In genomic region chr9:128084746-128085145, GRCh38 we compare ENCODE assay signal across 20 cellular contexts.
"Had no signal": no experiment of that assay in that cellular context is flagged by ENCODE, and none has a peak within 500 bp of the region (broad histone marks: within the 10 kb centered on the region; RNA-seq: fewer than 3 reads in every experiment).

No MANE protein-coding gene starts in this region.

- H3K4me3 Mint-ChIP-seq: activated CD4-positive, alpha-beta T cell treated with anti-CD3 and anti-CD28 coated beads, Interleukin-2, amount 10 ng/mL, durations not matched to agents 24 days and 14 days; activated CD8-positive, alpha-beta T cell treated with anti-CD3 and anti-CD28 coated beads, Interleukin-2, amount 10 ng/mL, durations not matched to agents 7 days and 5 days; activated T-helper 17 cell treated with anti-CD3 and anti-CD28 coated beads, Interleukin-2, amount 50 U/mL, for 72 hours had no signal

- H3K27me3 ChIP-seq: breast epithelium, ovary, testis, upper lobe of left lung had no signal

- H3K27ac Mint-ChIP-seq: activated CD4-positive, alpha-beta T cell treated with anti-CD3 and anti-CD28 coated beads, Interleukin-2, amount 10 ng/mL, durations not matched to agents 24 days and 14 days; activated CD8-positive, alpha-beta T cell treated with anti-CD3 and anti-CD28 coated beads, Interleukin-2, amount 10 ng/mL, durations not matched to agents 7 days and 5 days had no signal

- H3K27ac ChIP-seq: epithelial cell of prostate, lower lobe of right lung, prostate gland, testis, upper lobe of left lung had no signal

- H3K4me3 ChIP-seq: breast epithelium, lower lobe of right lung, ovary, prostate gland, testis, upper lobe of left lung had no signal

- H3K36me3 Mint-ChIP-seq: activated naive CD4-positive, alpha-beta T cell treated with anti-CD3 and anti-CD28 coated beads, Interleukin-2, amount 50 U/mL, for 72 hours; naive B cell had no signal

- DNase-seq: activated CD4-positive, alpha-beta T cell treated with anti-CD3 and anti-CD28 coated beads, Interleukin-2, amount 10 ng/mL, durations not matched to agents 24 days and 14 days; activated CD8-positive, alpha-beta T cell treated with anti-CD3 and anti-CD28 coated beads, Interleukin-2, amount 10 ng/mL, durations not matched to agents 7 days and 5 days; cerebellar nuclear complex; cortex of kidney; foreskin melanocyte; kidney; lower lobe of right lung; mesendoderm; naive B cell; ovary; stimulated activated CD4-positive, alpha-beta T cell treated with anti-CD3 and anti-CD28 coated beads, Interleukin-4, amount 100 ng/mL, for 1 hour; stimulated activated naive CD4-positive, alpha-beta T cell; testis; upper lobe of left lung had no signal

- H3K36me3 ChIP-seq: breast epithelium, lower lobe of right lung, ovary, prostate gland, upper lobe of left lung had no signal

- H3K4me1 ChIP-seq: breast epithelium had no signal

- H3K9me3 ChIP-seq: breast epithelium, lower lobe of right lung, ovary, prostate gland, testis, upper lobe of left lung had no signal

- H3K9me3 Mint-ChIP-seq: activated CD4-positive, alpha-beta T cell treated with anti-CD3 and anti-CD28 coated beads, Interleukin-2, amount 10 ng/mL, durations not matched to agents 24 days and 14 days; activated naive CD4-positive, alpha-beta T cell treated with anti-CD3 and anti-CD28 coated beads, Interleukin-2, amount 50 U/mL, for 72 hours; activated T-helper 17 cell treated with anti-CD3 and anti-CD28 coated beads, Interleukin-2, amount 50 U/mL, for 72 hours; naive B cell had no signal

- ATAC-seq: activated CD4-positive, CD25-positive, alpha-beta regulatory T cell treated with anti-CD3 and anti-CD28 coated beads, Interleukin-2, amount 50 U/mL, for 24 hours; activated CD8-positive, alpha-beta T cell treated with anti-CD3 and anti-CD28 coated beads, Interleukin-2, amount 10 ng/mL, durations not matched to agents 7 days and 5 days; activated naive CD4-positive, alpha-beta T cell treated with anti-CD3 and anti-CD28 coated beads, Interleukin-2, amount 50 U/mL, for 72 hours; activated T-helper 17 cell treated with anti-CD3 and anti-CD28 coated beads, Interleukin-2, amount 50 U/mL, for 72 hours; lower lobe of right lung had no signal

- H3K27me3 Mint-ChIP-seq: activated CD4-positive, alpha-beta T cell treated with anti-CD3 and anti-CD28 coated beads, Interleukin-2, amount 10 ng/mL, durations not matched to agents 24 days and 14 days; activated T-helper 17 cell treated with anti-CD3 and anti-CD28 coated beads, Interleukin-2, amount 50 U/mL, for 72 hours; naive B cell had no signal
